Comparison of ENCODE assay signal across 1 cellular context in genomic region chr9:130382636-130383349, GRCh38.
TF ChIP-seq lines count a peak whose summit lies in the region.

No MANE protein-coding gene starts in this region.

TF ChIP-seq in HepG2, 621 proteins besides CTCF, POLR2A, EP300 and RAD21 (continued from another document):
- TF ChIP-seq TIGD3 (CRISPR knock-in tag; IDR thresholded peaks at IDR 0.05; ENCODE audit: borderline replicate concordance) (no peak), ZNF234 (CRISPR knock-in tag; conservative IDR thresholded peaks at IDR 0.05) (no peak), RBAK (CRISPR knock-in tag; IDR thresholded peaks at IDR 0.05) (no peak), SATB2 (CRISPR knock-in tag; IDR thresholded peaks at IDR 0.05) (no peak)
